Comparison of ENCODE assay signal across 1 cellular context in genomic region chr19:57099199-57099661, GRCh38.
TF ChIP-seq lines count a peak whose summit lies in the region.

No MANE protein-coding gene starts in this region.

TF ChIP-seq in HepG2, 621 proteins besides CTCF, POLR2A, EP300 and RAD21 (continued from another document):
- TF ChIP-seq, protein P1, sequence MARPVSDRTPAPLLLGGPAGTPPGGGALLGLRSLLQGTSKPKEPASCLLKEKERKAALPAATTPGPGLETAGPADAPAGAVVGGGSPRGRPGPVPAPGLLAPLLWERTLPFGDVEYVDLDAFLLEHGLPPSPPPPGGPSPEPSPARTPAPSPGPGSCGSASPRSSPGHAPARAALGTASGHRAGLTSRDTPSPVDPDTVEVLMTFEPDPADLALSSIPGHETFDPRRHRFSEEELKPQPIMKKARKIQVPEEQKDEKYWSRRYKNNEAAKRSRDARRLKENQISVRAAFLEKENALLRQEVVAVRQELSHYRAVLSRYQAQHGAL (CRISPR knock-in tag; IDR thresholded peaks at IDR 0.05; ENCODE audit: not compliant biosample characterization): peak; percentile 26
- no peak for TF ChIP-seq ZNF879 (CRISPR knock-in tag; IDR thresholded peaks at IDR 0.05)
- 0 out of 2 replicates have a peak, but pooled peaks have one; percentile 28 for TF ChIP-seq ZFY (CRISPR knock-in tag; IDR thresholded peaks at IDR 0.05)
- TF ChIP-seq ATF2 (CRISPR knock-in tag; IDR thresholded peaks at IDR 0.05): peak; percentile 49; the same call in 1 of the 2 replicates
- no peak for TF ChIP-seq JUNB (CRISPR knock-in tag; IDR thresholded peaks at IDR 0.05; ENCODE audit: borderline replicate concordance)
- TF ChIP-seq ZMAT3 (CRISPR knock-in tag; conservative IDR thresholded peaks at IDR 0.05): no peak
- no peak for TF ChIP-seq RNF2 (conservative IDR thresholded peaks at IDR 0.05; ENCODE audit: low read depth)
- no peak for TF ChIP-seq ZBTB43 (CRISPR knock-in tag; conservative IDR thresholded peaks at IDR 0.05)
- TF ChIP-seq ZBED4 (CRISPR knock-in tag; IDR thresholded peaks at IDR 0.05; ENCODE audit: borderline replicate concordance): no peak
- no peak for TF ChIP-seq PCBP2 (optimal IDR thresholded peaks at IDR 0.05; ENCODE audit: low read depth, low read length, poor library complexity, severe bottlenecking)
- peak; percentile 77; the same call in 1 of the 2 replicates for TF ChIP-seq KDM5B (CRISPR knock-in tag; IDR thresholded peaks at IDR 0.05; ENCODE audit: borderline replicate concordance)
- no peak for TF ChIP-seq ZFAT (CRISPR knock-in tag; conservative IDR thresholded peaks at IDR 0.05)
- peak; percentile 57; the same call in 1 of the 2 replicates for TF ChIP-seq REPIN1 (CRISPR knock-in tag; IDR thresholded peaks at IDR 0.05; ENCODE audit: borderline replicate concordance, low read depth)
- TF ChIP-seq, protein P2, sequence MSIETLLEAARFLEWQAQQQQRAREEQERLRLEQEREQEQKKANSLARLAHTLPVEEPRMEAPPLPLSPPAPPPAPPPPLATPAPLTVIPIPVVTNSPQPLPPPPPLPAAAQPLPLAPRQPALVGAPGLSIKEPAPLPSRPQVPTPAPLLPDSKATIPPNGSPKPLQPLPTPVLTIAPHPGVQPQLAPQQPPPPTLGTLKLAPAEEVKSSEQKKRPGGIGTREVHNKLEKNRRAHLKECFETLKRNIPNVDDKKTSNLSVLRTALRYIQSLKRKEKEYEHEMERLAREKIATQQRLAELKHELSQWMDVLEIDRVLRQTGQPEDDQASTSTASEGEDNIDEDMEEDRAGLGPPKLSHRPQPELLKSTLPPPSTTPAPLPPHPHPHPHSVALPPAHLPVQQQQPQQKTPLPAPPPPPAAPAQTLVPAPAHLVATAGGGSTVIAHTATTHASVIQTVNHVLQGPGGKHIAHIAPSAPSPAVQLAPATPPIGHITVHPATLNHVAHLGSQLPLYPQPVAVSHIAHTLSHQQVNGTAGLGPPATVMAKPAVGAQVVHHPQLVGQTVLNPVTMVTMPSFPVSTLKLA (IDR thresholded peaks at IDR 0.05): no peak
- TF ChIP-seq ZBTB10 (CRISPR knock-in tag; IDR thresholded peaks at IDR 0.05; ENCODE audit: borderline replicate concordance): no peak
- no peak for TF ChIP-seq ZNF17 (CRISPR knock-in tag; IDR thresholded peaks at IDR 0.05)
- no peak for TF ChIP-seq ZNF253 (CRISPR knock-in tag; IDR thresholded peaks at IDR 0.05; ENCODE audit: borderline replicate concordance)
- no peak for TF ChIP-seq MAF1 (CRISPR knock-in tag; IDR thresholded peaks at IDR 0.05; ENCODE audit: borderline replicate concordance)
- TF ChIP-seq, protein P3, sequence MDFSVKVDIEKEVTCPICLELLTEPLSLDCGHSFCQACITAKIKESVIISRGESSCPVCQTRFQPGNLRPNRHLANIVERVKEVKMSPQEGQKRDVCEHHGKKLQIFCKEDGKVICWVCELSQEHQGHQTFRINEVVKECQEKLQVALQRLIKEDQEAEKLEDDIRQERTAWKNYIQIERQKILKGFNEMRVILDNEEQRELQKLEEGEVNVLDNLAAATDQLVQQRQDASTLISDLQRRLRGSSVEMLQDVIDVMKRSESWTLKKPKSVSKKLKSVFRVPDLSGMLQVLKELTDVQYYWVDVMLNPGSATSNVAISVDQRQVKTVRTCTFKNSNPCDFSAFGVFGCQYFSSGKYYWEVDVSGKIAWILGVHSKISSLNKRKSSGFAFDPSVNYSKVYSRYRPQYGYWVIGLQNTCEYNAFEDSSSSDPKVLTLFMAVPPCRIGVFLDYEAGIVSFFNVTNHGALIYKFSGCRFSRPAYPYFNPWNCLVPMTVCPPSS (IDR thresholded peaks at IDR 0.05): no peak
- no peak for TF ChIP-seq KLF9 (CRISPR knock-in tag; IDR thresholded peaks at IDR 0.05; ENCODE audit: low read depth)
- no peak for TF ChIP-seq ZNF460 (CRISPR knock-in tag; IDR thresholded peaks at IDR 0.05; ENCODE audit: borderline replicate concordance)
- no peak for TF ChIP-seq ZNF766 (CRISPR knock-in tag; IDR thresholded peaks at IDR 0.05; ENCODE audit: borderline replicate concordance)
- no peak for TF ChIP-seq HINFP (CRISPR knock-in tag; IDR thresholded peaks at IDR 0.05; ENCODE audit: low read depth)
- no peak for TF ChIP-seq NONO (IDR thresholded peaks at IDR 0.05)
- peak; percentile 77 for TF ChIP-seq NONO (CRISPR knock-in tag; conservative IDR thresholded peaks at IDR 0.05)
- no peak for TF ChIP-seq ZNF615 (CRISPR knock-in tag; IDR thresholded peaks at IDR 0.05; ENCODE audit: borderline replicate concordance)
- no peak for TF ChIP-seq DNMT3B (CRISPR knock-in tag; conservative IDR thresholded peaks at IDR 0.05)
- TF ChIP-seq, protein P4, sequence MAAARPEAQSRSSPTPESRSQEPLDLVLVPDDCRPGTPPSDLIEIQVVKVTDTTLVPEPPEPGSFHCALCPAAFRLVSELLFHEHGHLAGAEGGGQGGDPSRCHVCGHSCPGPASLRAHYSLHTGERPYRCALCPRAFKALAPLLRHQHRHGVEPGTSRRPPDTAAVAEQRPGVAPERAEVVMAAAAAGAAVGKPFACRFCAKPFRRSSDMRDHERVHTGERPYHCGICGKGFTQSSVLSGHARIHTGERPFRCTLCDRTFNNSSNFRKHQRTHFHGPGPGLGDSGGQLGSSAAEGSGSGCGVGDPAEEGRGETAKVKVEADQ (CRISPR knock-in tag; IDR thresholded peaks at IDR 0.05; ENCODE audit: borderline replicate concordance): no peak
- TF ChIP-seq AKAP8 (CRISPR knock-in tag; IDR thresholded peaks at IDR 0.05): no peak
